8 cellular contexts compared by ENCODE assay signal in the genomic region with DNA sequence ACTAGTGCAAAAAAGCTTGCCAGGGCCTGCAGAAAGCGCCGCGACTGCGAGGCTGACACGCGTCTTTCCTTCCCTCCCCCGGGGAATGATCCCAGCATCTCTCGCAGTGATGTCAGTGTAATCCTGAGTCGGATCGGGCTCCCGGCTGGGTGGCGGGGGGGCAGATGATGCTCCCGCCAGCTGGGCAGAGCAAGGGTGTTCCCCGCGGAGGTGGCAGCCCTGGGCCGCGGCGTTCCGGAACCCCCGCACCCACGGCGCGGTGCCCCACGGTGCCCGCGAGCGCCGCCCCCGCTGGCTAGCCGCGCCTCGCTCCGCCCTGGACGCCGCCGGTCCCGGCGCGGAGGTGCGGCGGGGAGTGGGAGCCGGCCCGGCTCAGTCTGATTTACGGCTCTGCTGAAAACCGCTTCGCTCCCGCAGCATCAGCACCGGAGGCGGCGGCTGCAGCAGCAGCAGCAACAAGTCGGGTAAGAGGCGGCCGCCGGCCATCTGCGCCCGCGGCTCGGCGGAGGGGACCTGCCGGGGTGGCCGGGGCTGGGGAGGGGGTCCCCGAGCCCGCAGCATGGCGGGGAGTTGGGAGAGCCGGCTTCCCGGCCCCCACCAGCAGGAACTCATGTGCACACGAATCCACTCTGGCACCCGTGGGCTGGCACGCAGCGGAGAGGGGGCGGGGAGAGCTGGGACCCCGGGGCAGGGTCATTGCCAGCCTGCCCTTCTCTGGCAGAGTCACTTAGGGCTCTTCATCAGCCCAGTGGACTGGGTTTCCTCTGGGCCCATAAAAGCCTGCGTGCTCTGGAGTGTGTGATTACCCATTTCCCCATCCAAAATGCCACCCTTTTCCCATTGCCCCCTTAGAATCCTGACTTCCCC. TPM values are rescaled to one million over a fixed set of nuclear protein-coding genes. Genes with fewer than 3 reads are reported as not detected.
DNase-seq lines count a peak whose midpoint lies in the region; ATAC-seq, FAIRE-seq and TF ChIP-seq lines count a peak whose summit lies in the region.

A gene with protein sequence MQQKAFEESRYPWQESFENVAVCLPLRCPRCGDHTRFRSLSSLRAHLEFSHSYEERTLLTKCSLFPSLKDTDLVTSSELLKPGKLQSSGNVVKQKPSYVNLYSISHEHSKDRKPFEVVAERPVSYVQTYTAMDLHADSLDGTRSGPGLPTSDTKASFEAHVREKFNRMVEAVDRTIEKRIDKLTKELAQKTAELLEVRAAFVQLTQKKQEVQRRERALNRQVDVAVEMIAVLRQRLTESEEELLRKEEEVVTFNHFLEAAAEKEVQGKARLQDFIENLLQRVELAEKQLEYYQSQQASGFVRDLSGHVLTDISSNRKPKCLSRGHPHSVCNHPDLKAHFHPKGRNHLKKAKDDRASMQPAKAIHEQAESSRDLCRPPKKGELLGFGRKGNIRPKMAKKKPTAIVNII (plus strand): TSS at position 375 of the 867 bp plus-strand sequence. CDS start 1,825 bp downstream, outside the sequence.

- H2AFZ ChIP-seq in HCT116 (ENCODE audit: low read depth, low read length, poor library complexity, severe bottlenecking) = peak within 1 kb of the TSS; percentile 96

- H3K79me2 ChIP-seq in HCT116 (ENCODE audit: insufficient read depth, low read length) = no peaks in the 10 kb centered on the region

- ATAC-seq in HCT116 (peak; percentile 87), HG03521 (IDR thresholded peaks at IDR 0.05; ENCODE audit: unreplicated experiment) (no peak), GM21526 (IDR thresholded peaks at IDR 0.05; ENCODE audit: low FRiP score, unreplicated experiment) (no peak)

- DNase-seq in AG04449 (ENCODE audit: low read depth, low spot score) (no peak), HCT116 (ENCODE audit: low read depth, low spot score) (peak; percentile 8), T-helper 22 cell (ENCODE audit: low read depth) (peak; percentile 49), bronchial epithelial cell (ENCODE audit: low read depth) (peak; percentile 27), iris pigment epithelial cell (ENCODE audit: low read depth) (peak; percentile 29)
- peak; percentile 38 for DNase-seq in stimulated activated CD4-positive, alpha-beta T cell treated with anti-CD3 and anti-CD28 coated beads, Interleukin-12 subunit alpha, Interleukin-12 subunit beta, amount 100 ng/mL, for 4 hours

- TF ChIP-seq CTCF in AG04449 (IDR thresholded peaks at IDR 0.05; ENCODE audit: insufficient read depth, low read length, missing control alignments) (no peak), HCT116 (IDR thresholded peaks at IDR 0.05 in 2 of 3, conservative IDR thresholded peaks at IDR 0.05 in 1 of 3; ENCODE audit: borderline replicate concordance in 1 of 3, insufficient read depth in 1 of 3, low read depth in 2 of 3, low read length in 2 of 3) (no peak), bronchial epithelial cell (IDR thresholded peaks at IDR 0.05; ENCODE audit: insufficient read depth, low read length, severe bottlenecking) (no peak)

- H3K27ac ChIP-seq in HCT116 (ENCODE audit: low read depth, low read length) = no peak within 1 kb of the TSS

- intact Hi-C loops in HCT116 (cut with micrococcal nuclease) = no loop called here

- H3K4me3 ChIP-seq in AG04449 (ENCODE audit: low read depth, low read length) = peak within 1 kb of the TSS; percentile 68
- H3K4me3 ChIP-seq in HCT116 (replicated peaks in 1 of 2; ENCODE audit: low read depth in 1 of 2, low read length in 2 of 2) = peak within 1 kb of the TSS; percentile 56 to 72
- H3K4me3 ChIP-seq in bronchial epithelial cell (ENCODE audit: low read depth, low read length) = peak within 1 kb of the TSS; percentile 37

- no peaks in the 10 kb centered on the region for H3K36me3 ChIP-seq in HCT116 (ENCODE audit: control insufficient read depth in 1 of 2, insufficient read depth in 2 of 2, low read length in 2 of 2)
- H3K36me3 ChIP-seq in bronchial epithelial cell (ENCODE audit: control insufficient read depth, insufficient read depth, low read length) = no peaks in the 10 kb centered on the region

- TF ChIP-seq POLR2A in HCT116 (IDR thresholded peaks at IDR 0.05; ENCODE audit: borderline replicate concordance, extremely low read depth, insufficient read depth, insufficient read length) = no peak

- H4K20me1 ChIP-seq in HCT116 (ENCODE audit: insufficient read depth) = no peaks in the 10 kb centered on the region

- no peak for FAIRE-seq in bronchial epithelial cell (lab: Jason Lieb, UNC)

- RAD21 ChIA-PET in HCT116 (lab: Charles Lee; ENCODE audit: low non-redundant PET in 1 of 2, low total read pairs in 2 of 2, uncharacterized antibody in 2 of 2, unreplicated experiment in 2 of 2) = no interaction called here

- H3K4me1 ChIP-seq in HCT116 (ENCODE audit: control insufficient read depth in 1 of 2, insufficient read depth in 2 of 2, low read length in 2 of 2) = peaks cover 4 to 15% of the 10 kb centered on the region in 2 experiments; a peak in 3 of 4 replicates

- H3K9me2 ChIP-seq in HCT116 (ENCODE audit: insufficient read depth) = no peaks in the 10 kb centered on the region

- CTCF ChIA-PET in AG04449 (lab: Yijun Ruan, JAX) (interaction anchor here (0.9 kb wide), 1 partner anchor 63 kb away, joined by 3 read pairs; no protein-coding TSS in a partner anchor), HCT116 (lab: Charles Lee) (no interaction called here)

- TF ChIP-seq RAD21 in HCT116 (IDR thresholded peaks at IDR 0.05; ENCODE audit: low read depth) = no peak

- no peaks in the 10 kb centered on the region for H3K27me3 ChIP-seq in HCT116 (ENCODE audit: insufficient read depth, low read length)
- H3K27me3 ChIP-seq in bronchial epithelial cell (ENCODE audit: control insufficient read depth, insufficient read depth, low read length) = no peaks in the 10 kb centered on the region

- H3K9me3 ChIP-seq in HCT116 (ENCODE audit: control insufficient read depth in 1 of 2, insufficient read depth in 1 of 2, low read depth in 1 of 2, low read length in 2 of 2) = no peaks in the 10 kb centered on the region

- BruUV-seq in HCT116 (replicated peaks; lab: Mats Ljungman, UMichigan) = no TSS peak

- H3K4me2 ChIP-seq in HCT116 (ENCODE audit: low read length) = peak within 1 kb of the TSS; percentile 94

- POLR2A ChIA-PET in AG04449 (lab: Yijun Ruan, JAX) = no interaction called here
- POLR2A ChIA-PET in HCT116 (lab: Charles Lee) = no interaction called here

- peak within 1 kb of the TSS; percentile 49 for H3K9ac ChIP-seq in HCT116 (ENCODE audit: low read length)

TF ChIP-seq in HCT116, 20 proteins besides CTCF, POLR2A, EP300 and RAD21:
- TF ChIP-seq SP1 (IDR thresholded peaks at IDR 0.05; ENCODE audit: low read depth) (no peak), FOSL1 (IDR thresholded peaks at IDR 0.05; ENCODE audit: low read depth) (no peak), ZFX (IDR thresholded peaks at IDR 0.05) (peak; percentile 25; the same call in 1 of the 2 replicates), POLR2AphosphoS5 (IDR thresholded peaks at IDR 0.05; ENCODE audit: low read depth, low read length) (no peak), EGR1 (IDR thresholded peaks at IDR 0.05; ENCODE audit: low read depth) (0 out of 2 replicates have a peak, but pooled peaks have one; percentile 21), MAX (IDR thresholded peaks at IDR 0.05) (peak; percentile 22; the same call in 1 of the 2 replicates)
TF ChIP-seq in HCT116: peak in this region for 3.

RNA-seq across cellular contexts. Expression of the gene that starts here (rescaled TPM):
- 1.8 TPM for total RNA-seq in HCT116 (2021; ENCODE audit: unreplicated experiment)
- 0.44 and 0.99 TPM in 2 replicates for polyA plus RNA-seq in HCT116 (2012)
- 1.3 and 7.2 TPM in 2 replicates for total RNA-seq in bronchial epithelial cell
